In the genomic region with DNA sequence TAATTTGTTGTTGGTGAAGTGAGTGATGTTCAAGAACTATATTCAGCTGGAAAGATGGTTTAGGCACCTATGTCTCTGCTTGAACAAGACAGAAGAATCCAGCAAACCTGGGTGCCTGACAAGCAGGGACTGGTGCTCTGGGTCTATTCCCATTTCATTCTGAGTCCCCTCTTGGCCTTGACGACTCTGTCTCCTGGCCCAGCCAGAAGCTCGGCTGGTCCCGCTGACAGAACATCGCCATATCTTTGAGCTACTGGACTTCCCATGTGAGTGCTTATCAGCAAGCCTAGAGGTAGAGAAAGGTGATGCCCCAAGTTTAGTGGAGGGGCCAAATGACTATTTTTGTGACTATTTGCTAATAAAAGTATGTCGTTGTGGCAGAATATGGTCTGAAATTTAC, we compare ENCODE assay signal across 29 cellular contexts. TPM values are rescaled to one million over a fixed set of nuclear protein-coding genes. Genes with fewer than 3 reads are reported as not detected.
"Had no signal": no experiment of that assay in that cellular context is flagged by ENCODE, and none has a peak within 500 bp of the region (broad histone marks: within the 10 kb centered on the region; RNA-seq: fewer than 3 reads in every experiment).

No MANE protein-coding gene starts in this region.

- DNase-seq: activated B cell treated with CpG ODN at 0.5 μM for 24 hours; activated CD4-positive, alpha-beta memory T cell treated with anti-CD3 and anti-CD28 coated beads, Interleukin-2, amount 10 ng/mL, durations not matched to agents 7 days and 5 days; activated CD4-positive, alpha-beta T cell treated with anti-CD3 and anti-CD28 coated beads for 48 hours; activated CD4-positive, CD25-positive, alpha-beta regulatory T cell treated with anti-CD3 and anti-CD28 coated beads, Interleukin-2, amount 50 U/mL, for 72 hours; activated CD8-positive, alpha-beta memory T cell treated with anti-CD3 and anti-CD28 coated beads for 24 hours; activated CD8-positive, alpha-beta memory T cell treated with anti-CD3 and anti-CD28 coated beads, Interleukin-2, amount 10 ng/mL, durations not matched to agents 7 days and 5 days; activated CD8-positive, alpha-beta memory T cell treated with anti-CD3 and anti-CD28 coated beads, Interleukin-2, amount 50 U/mL, for 48 hours; activated gamma-delta T cell; activated naive CD4-positive, alpha-beta T cell treated with Interleukin-2 at 50 U/mL for 16 hours; activated naive CD8-positive, alpha-beta T cell treated with anti-CD3 and anti-CD28 coated beads, Interleukin-2, amount 10 ng/mL, durations not matched to agents 7 days and 5 days; activated T-cell treated with anti-CD3 and anti-CD28 coated beads, Interleukin-2, amount 50 U/mL, for 1 hour; amygdala; MG63; NCI-H1048; NCI-H1105 treated with DMSO at 0.1 percent for 48 hours; NCI-H1436 treated with DMSO at 0.1 percent for 48 hours; NCI-H1694 treated with DMSO at 0.1 percent for 48 hours; NCI-H2029; NCI-H345; NCI-H524 treated with DMSO at 0.1 percent for 48 hours; PC-9; Right ventricle myocardium superior; SW 1271; T-helper 1 cell; T-helper 2 cell; T-helper 9 cell had no signal

- H3K27ac ChIP-seq: ascending aorta, PC-9 had no signal

- H3K36me3 ChIP-seq: ascending aorta, MG63 had no signal

- H3K4me3 ChIP-seq: ascending aorta, K562, MG63, PC-9 had no signal

- H3K4me1 ChIP-seq: ascending aorta had no signal

- H3K9me3 ChIP-seq: ascending aorta, MG63 had no signal

- FAIRE-seq: K562, RCC 7860 had no signal

- ATAC-seq: activated CD8-positive, alpha-beta memory T cell treated with anti-CD3 and anti-CD28 coated beads, Interleukin-2, amount 10 ng/mL, durations not matched to agents 7 days and 5 days; K562 had no signal

- H3K27me3 ChIP-seq: ascending aorta, MG63 had no signal

RNA-seq across cellular contexts. Expression of a gene that starts 48.2 kb away (rescaled TPM):
- total RNA-seq: activated B cell treated with CpG ODN at 0.5 μM for 24 hours had no signal
